In genomic region chr22:36757608-36758220, GRCh38 we compare ENCODE assay signal across 1 cellular context.
TF ChIP-seq lines count a peak whose summit lies in the region.

No MANE protein-coding gene starts in this region.

TF ChIP-seq in HEK293, 187 proteins besides CTCF, POLR2A, EP300 and RAD21 (continued from another document):
- TF ChIP-seq ZNF10 (tag by site-specific recombination; IDR thresholded peaks at IDR 0.05) (no peak), ZNF561 (tag by site-specific recombination; IDR thresholded peaks at IDR 0.05; ENCODE audit: borderline replicate concordance) (no peak), ZFP3 (tag by site-specific recombination; IDR thresholded peaks at IDR 0.05; ENCODE audit: low read depth) (no peak)
